ENCODE assay signal across 29 cellular contexts in genomic region chr4:4582653-4583052, GRCh38.
"Had no signal": no experiment of that assay in that cellular context is flagged by ENCODE, and none has a peak within 500 bp of the region (broad histone marks: within the 10 kb centered on the region; RNA-seq: fewer than 3 reads in every experiment).

No MANE protein-coding gene starts in this region.

- DNase-seq: activated CD4-positive, alpha-beta memory T cell treated with anti-CD3 and anti-CD28 coated beads, Interleukin-2, amount 10 ng/mL, durations not matched to agents 7 days and 5 days; activated CD4-positive, alpha-beta T cell treated with anti-CD3 and anti-CD28 coated beads for 1 hour; activated CD4-positive, alpha-beta T cell treated with anti-CD3 and anti-CD28 coated beads for 4 hours; activated CD4-positive, alpha-beta T cell treated with anti-CD3 and anti-CD28 coated beads, Interleukin-2, amount 10 ng/mL, durations not matched to agents 7 days and 5 days; activated CD4-positive, alpha-beta T cell treated with anti-CD3 and anti-CD28 coated beads, Interleukin-2, amount 50 U/mL, for 4 hours; activated CD8-positive, alpha-beta memory T cell treated with anti-CD3 and anti-CD28 coated beads, Interleukin-2, amount 50 U/mL, for 48 hours; activated gamma-delta T cell; activated naive CD4-positive, alpha-beta T cell; activated naive CD4-positive, alpha-beta T cell treated with anti-CD3 and anti-CD28 coated beads, Interleukin-2, amount 10 ng/mL, durations not matched to agents 7 days and 5 days; activated T-cell treated with anti-CD3 and anti-CD28 coated beads for 4 hours; activated T-cell treated with anti-CD3 and anti-CD28 coated beads, Interleukin-2, amount 50 U/mL, for 24 hours; activated T-cell treated with anti-CD3 and anti-CD28 coated beads, Interleukin-2, amount 50 U/mL, for 72 hours; amygdala; aorta; body of pancreas; caudate nucleus; cortex of kidney; dermis blood vessel endothelial cell; effector CD4-positive, alpha-beta T cell; effector memory CD8-positive, alpha-beta T cell; esophagus squamous epithelium; foreskin melanocyte; heart right ventricle; T-helper 2 cell had no signal

- FAIRE-seq: colon, endothelial cell of umbilical vein had no signal

- H3K27me3 Mint-ChIP-seq: activated CD4-positive, alpha-beta memory T cell treated with anti-CD3 and anti-CD28 coated beads, Interleukin-2, amount 10 ng/mL, durations not matched to agents 7 days and 5 days; activated CD4-positive, alpha-beta T cell treated with anti-CD3 and anti-CD28 coated beads, Interleukin-2, amount 10 ng/mL, durations not matched to agents 7 days and 5 days; activated naive CD4-positive, alpha-beta T cell treated with anti-CD3 and anti-CD28 coated beads, Interleukin-2, amount 10 ng/mL, durations not matched to agents 7 days and 5 days; activated naive CD8-positive, alpha-beta T cell; activated T-cell treated with anti-CD3 and anti-CD28 coated beads, Interleukin-2, amount 50 U/mL, for 24 hours; effector memory CD8-positive, alpha-beta T cell had no signal

- H3K4me3 Mint-ChIP-seq: activated CD4-positive, alpha-beta memory T cell treated with anti-CD3 and anti-CD28 coated beads, Interleukin-2, amount 10 ng/mL, durations not matched to agents 7 days and 5 days; activated CD4-positive, alpha-beta T cell treated with anti-CD3 and anti-CD28 coated beads, Interleukin-2, amount 10 ng/mL, durations not matched to agents 7 days and 5 days; activated naive CD4-positive, alpha-beta T cell treated with anti-CD3 and anti-CD28 coated beads, Interleukin-2, amount 10 ng/mL, durations not matched to agents 7 days and 5 days; activated naive CD8-positive, alpha-beta T cell; activated T-cell treated with anti-CD3 and anti-CD28 coated beads, Interleukin-2, amount 50 U/mL, for 24 hours; activated T-cell treated with anti-CD3 and anti-CD28 coated beads, Interleukin-2, amount 50 U/mL, for 72 hours; effector memory CD8-positive, alpha-beta T cell had no signal

- H3K36me3 ChIP-seq: esophagus squamous epithelium, heart right ventricle had no signal

- H3K27ac Mint-ChIP-seq: activated CD4-positive, alpha-beta memory T cell treated with anti-CD3 and anti-CD28 coated beads, Interleukin-2, amount 10 ng/mL, durations not matched to agents 7 days and 5 days; activated CD4-positive, alpha-beta T cell treated with anti-CD3 and anti-CD28 coated beads, Interleukin-2, amount 10 ng/mL, durations not matched to agents 7 days and 5 days; activated naive CD4-positive, alpha-beta T cell treated with anti-CD3 and anti-CD28 coated beads, Interleukin-2, amount 10 ng/mL, durations not matched to agents 7 days and 5 days; activated naive CD8-positive, alpha-beta T cell; activated T-cell treated with anti-CD3 and anti-CD28 coated beads, Interleukin-2, amount 50 U/mL, for 24 hours; activated T-cell treated with anti-CD3 and anti-CD28 coated beads, Interleukin-2, amount 50 U/mL, for 72 hours; effector memory CD8-positive, alpha-beta T cell had no signal

- H3K27ac ChIP-seq: body of pancreas, epithelial cell of prostate, esophagus squamous epithelium, gastroesophageal sphincter, heart right ventricle had no signal

- H3K27me3 ChIP-seq: body of pancreas, esophagus squamous epithelium, gastroesophageal sphincter, heart right ventricle had no signal

- H3K4me1 ChIP-seq: body of pancreas, esophagus squamous epithelium, gastroesophageal sphincter, heart right ventricle had no signal

- ATAC-seq: activated T-cell treated with anti-CD3 and anti-CD28 coated beads, Interleukin-2, amount 50 U/mL, for 72 hours; body of pancreas; effector memory CD8-positive, alpha-beta T cell; gastroesophageal sphincter; heart right ventricle had no signal

- H3K4me1 Mint-ChIP-seq: activated CD4-positive, alpha-beta memory T cell treated with anti-CD3 and anti-CD28 coated beads, Interleukin-2, amount 10 ng/mL, durations not matched to agents 7 days and 5 days; activated CD4-positive, alpha-beta T cell treated with anti-CD3 and anti-CD28 coated beads, Interleukin-2, amount 10 ng/mL, durations not matched to agents 7 days and 5 days; activated naive CD4-positive, alpha-beta T cell treated with anti-CD3 and anti-CD28 coated beads, Interleukin-2, amount 10 ng/mL, durations not matched to agents 7 days and 5 days had no signal

- H3K9me3 ChIP-seq: body of pancreas, esophagus squamous epithelium, gastroesophageal sphincter had no signal

- H3K9me3 Mint-ChIP-seq: activated naive CD4-positive, alpha-beta T cell treated with anti-CD3 and anti-CD28 coated beads, Interleukin-2, amount 10 ng/mL, durations not matched to agents 7 days and 5 days; effector memory CD8-positive, alpha-beta T cell had no signal

- H3K4me3 ChIP-seq: body of pancreas, esophagus squamous epithelium, gastroesophageal sphincter, heart right ventricle had no signal
